Comparison of ENCODE assay signal across 11 cellular contexts in genomic region chr18:47120428-47120827, GRCh38. TPM values are rescaled to one million over a fixed set of nuclear protein-coding genes. Genes with fewer than 3 reads are reported as not detected.
A peak's percentile ranks its signal among the peaks of the same experiment; 100 is the strongest.
DNase-seq lines count a peak whose midpoint lies in the region; ATAC-seq and TF ChIP-seq lines count a peak whose summit lies in the region.
"Had no signal": no experiment of that assay in that cellular context is flagged by ENCODE, and none has a peak within 500 bp of the region (broad histone marks: within the 10 kb centered on the region; RNA-seq: fewer than 3 reads in every experiment).

No MANE protein-coding gene starts in this region.

- H3K36me3 ChIP-seq in left lung = peaks cover 0 to 15% of the 10 kb centered on the region in 2 donors

- DNase-seq in GM12865 (ENCODE audit: low read depth) (peak; percentile 82), NCI-H526 treated with DMSO at 0.1 percent for 48 hours (lab: John Stamatoyannopoulos, UW) (no peak), left lung (no peak), RPMI8226 (no peak), SIG-M5 (lab: John Stamatoyannopoulos, UW) (no peak)
- DNase-seq: Kasumi-1, NCI-H510A treated with DMSO at 0.1 percent for 48 hours, SW 1271 had no signal

- H3K9me3 ChIP-seq in left lung = no peaks in the 10 kb centered on the region

- no peaks in the 10 kb centered on the region for H3K4me1 ChIP-seq in left lung

- H3K27ac ChIP-seq in left lung = no peak overlapping the region

- no peak overlapping the region for H3K4me3 ChIP-seq in GM12865 (ENCODE audit: low read depth, low read length)
- no peak overlapping the region for H3K4me3 ChIP-seq in left lung

- H3K27me3 ChIP-seq in left lung = no peaks in the 10 kb centered on the region

- intact Hi-C loops in left lung (cut with DNase I) = no loop called here

- peak; percentile 78 for ATAC-seq in GM18873 (IDR thresholded peaks at IDR 0.05; ENCODE audit: low FRiP score, unreplicated experiment)
- peak; percentile 93 for ATAC-seq in HG02642 (IDR thresholded peaks at IDR 0.05; ENCODE audit: poor library complexity, unreplicated experiment)
- peak; percentile 75 for ATAC-seq in HG03469 (IDR thresholded peaks at IDR 0.05; ENCODE audit: unreplicated experiment)
- ATAC-seq in left lung = no peak

- TF ChIP-seq CTCF in GM12865 (IDR thresholded peaks at IDR 0.05; ENCODE audit: insufficient read depth, low read depth, low read length, missing control alignments) = no peak
- TF ChIP-seq CTCF in left lung (IDR thresholded peaks at IDR 0.05) = no peak

RNA-seq across cellular contexts. Expression of gene HDHD2, which starts 29.9 kb away (rescaled TPM):
- 10 to 100 TPM; 35.9 to 38.9 TPM for total RNA-seq in left lung

RNA-seq across cellular contexts. Expression of gene IER3IP1, which starts 55.7 kb away (rescaled TPM):
- 10 to 100 TPM; 14.6 to 17.4 TPM for total RNA-seq in left lung
